Comparison of ENCODE assay signal across 33 cellular contexts in the genomic region with DNA sequence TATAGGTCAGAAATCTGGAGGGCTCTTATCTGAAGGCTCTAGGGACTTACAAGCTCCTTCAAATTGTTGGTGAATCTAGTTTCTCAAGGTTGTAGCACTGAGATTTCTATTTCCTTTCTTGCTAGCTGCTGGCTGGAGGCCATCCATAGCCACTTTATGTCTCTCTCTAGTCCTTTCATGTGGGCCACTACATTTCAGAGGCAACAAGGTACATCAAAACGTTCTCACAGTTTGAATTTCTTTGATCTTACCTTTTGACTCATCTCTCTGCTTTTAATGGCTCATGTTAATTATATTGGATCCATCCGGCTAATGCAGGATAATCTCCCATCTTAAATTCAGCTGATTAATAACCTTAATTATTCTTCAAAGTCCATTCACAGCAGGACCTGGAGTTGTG.
"Had no signal": no experiment of that assay in that cellular context is flagged by ENCODE, and none has a peak within 500 bp of the region (broad histone marks: within the 10 kb centered on the region; RNA-seq: fewer than 3 reads in every experiment).

No MANE protein-coding gene starts in this region.

- H3K9me3 ChIP-seq: ascending aorta, colonic mucosa, esophagus squamous epithelium, gastroesophageal sphincter had no signal

- H3K4me3 Mint-ChIP-seq: activated B cell treated with CpG ODN at 0.5 μM for 24 hours; activated CD4-positive, alpha-beta memory T cell treated with anti-CD3 and anti-CD28 coated beads for 36 hours; activated CD8-positive, alpha-beta memory T cell treated with anti-CD3 and anti-CD28 coated beads, Interleukin-2, amount 10 ng/mL, durations not matched to agents 7 days and 5 days; activated CD8-positive, alpha-beta T cell treated with anti-CD3 and anti-CD28 coated beads, Interleukin-2, amount 10 ng/mL, durations not matched to agents 7 days and 5 days; activated naive CD4-positive, alpha-beta T cell treated with anti-CD3 and anti-CD28 coated beads, Interleukin-2, amount 10 ng/mL, durations not matched to agents 7 days and 5 days; activated naive CD8-positive, alpha-beta T cell treated with anti-CD3 and anti-CD28 coated beads, Interleukin-2, amount 10 ng/mL, durations not matched to agents 7 days and 5 days; brain; T-helper 1 cell treated with Interleukin-12 subunit alpha and Interleukin-12 subunit beta and Interleukin-4 antibody, amounts not matched to agents 30 μg/mL and 1 μg/mL, for 36 hours; T-helper 2 cell treated with Interferon-gamma antibody and Interleukin-4, amounts not matched to agents 5 μg/mL and 100 μg/mL, for 36 hours had no signal

- H3K4me1 Mint-ChIP-seq: activated B cell treated with CpG ODN at 0.5 μM for 24 hours; activated CD8-positive, alpha-beta memory T cell treated with anti-CD3 and anti-CD28 coated beads, Interleukin-2, amount 10 ng/mL, durations not matched to agents 7 days and 5 days; activated naive CD4-positive, alpha-beta T cell treated with anti-CD3 and anti-CD28 coated beads, Interleukin-2, amount 10 ng/mL, durations not matched to agents 7 days and 5 days; activated naive CD8-positive, alpha-beta T cell treated with anti-CD3 and anti-CD28 coated beads, Interleukin-2, amount 10 ng/mL, durations not matched to agents 7 days and 5 days had no signal

- H3K27ac ChIP-seq: ascending aorta, breast epithelium, cardiac muscle cell, colonic mucosa, epithelial cell of prostate, esophagus squamous epithelium, gastroesophageal sphincter, heart right ventricle, WERI-Rb-1 had no signal

- ATAC-seq: activated CD4-positive, CD25-positive, alpha-beta regulatory T cell treated with anti-CD3 and anti-CD28 coated beads, Interleukin-2, amount 50 U/mL, for 24 hours; activated CD8-positive, alpha-beta memory T cell treated with anti-CD3 and anti-CD28 coated beads, Interleukin-2, amount 10 ng/mL, durations not matched to agents 7 days and 5 days; activated CD8-positive, alpha-beta T cell treated with anti-CD3 and anti-CD28 coated beads, Interleukin-2, amount 10 ng/mL, durations not matched to agents 7 days and 5 days; activated naive CD4-positive, alpha-beta T cell treated with anti-CD3 and anti-CD28 coated beads, Interleukin-2, amount 50 U/mL, for 72 hours; gastroesophageal sphincter; heart right ventricle had no signal

- H3K4me3 ChIP-seq: ascending aorta, breast epithelium, cardiac muscle cell, colonic mucosa, esophagus squamous epithelium, gastroesophageal sphincter, heart right ventricle had no signal

- H3K36me3 ChIP-seq: ascending aorta, breast epithelium, cardiac muscle cell, colonic mucosa, esophagus squamous epithelium, gastroesophageal sphincter, heart right ventricle, WERI-Rb-1 had no signal

- H3K36me3 Mint-ChIP-seq: activated CD4-positive, alpha-beta memory T cell treated with anti-CD3 and anti-CD28 coated beads for 36 hours; activated CD8-positive, alpha-beta memory T cell treated with anti-CD3 and anti-CD28 coated beads, Interleukin-2, amount 10 ng/mL, durations not matched to agents 7 days and 5 days; activated naive CD4-positive, alpha-beta T cell treated with anti-CD3 and anti-CD28 coated beads, Interleukin-2, amount 10 ng/mL, durations not matched to agents 7 days and 5 days; activated naive CD8-positive, alpha-beta T cell treated with anti-CD3 and anti-CD28 coated beads, Interleukin-2, amount 10 ng/mL, durations not matched to agents 7 days and 5 days; brain had no signal

- H3K27me3 Mint-ChIP-seq: activated B cell treated with CpG ODN at 0.5 μM for 24 hours; activated CD4-positive, alpha-beta memory T cell treated with anti-CD3 and anti-CD28 coated beads for 36 hours; activated CD8-positive, alpha-beta memory T cell treated with anti-CD3 and anti-CD28 coated beads, Interleukin-2, amount 10 ng/mL, durations not matched to agents 7 days and 5 days; activated naive CD4-positive, alpha-beta T cell treated with anti-CD3 and anti-CD28 coated beads, Interleukin-2, amount 10 ng/mL, durations not matched to agents 7 days and 5 days; activated naive CD8-positive, alpha-beta T cell treated with anti-CD3 and anti-CD28 coated beads, Interleukin-2, amount 10 ng/mL, durations not matched to agents 7 days and 5 days had no signal

- H3K27me3 ChIP-seq: ascending aorta, breast epithelium, cardiac muscle cell, colonic mucosa, esophagus squamous epithelium, gastroesophageal sphincter, heart right ventricle had no signal

- H3K4me1 ChIP-seq: ascending aorta, breast epithelium, colonic mucosa, esophagus squamous epithelium, gastroesophageal sphincter, heart right ventricle had no signal

- H3K27ac Mint-ChIP-seq: activated B cell treated with CpG ODN at 0.5 μM for 24 hours; activated CD4-positive, alpha-beta memory T cell treated with anti-CD3 and anti-CD28 coated beads for 36 hours; activated CD8-positive, alpha-beta memory T cell treated with anti-CD3 and anti-CD28 coated beads, Interleukin-2, amount 10 ng/mL, durations not matched to agents 7 days and 5 days; activated CD8-positive, alpha-beta T cell treated with anti-CD3 and anti-CD28 coated beads, Interleukin-2, amount 10 ng/mL, durations not matched to agents 7 days and 5 days; activated naive CD4-positive, alpha-beta T cell treated with anti-CD3 and anti-CD28 coated beads, Interleukin-2, amount 10 ng/mL, durations not matched to agents 7 days and 5 days; activated naive CD8-positive, alpha-beta T cell treated with anti-CD3 and anti-CD28 coated beads, Interleukin-2, amount 10 ng/mL, durations not matched to agents 7 days and 5 days; brain; T-helper 1 cell treated with Interleukin-12 subunit alpha and Interleukin-12 subunit beta and Interleukin-4 antibody, amounts not matched to agents 30 μg/mL and 1 μg/mL, for 36 hours; T-helper 2 cell treated with Interferon-gamma antibody and Interleukin-4, amounts not matched to agents 5 μg/mL and 100 μg/mL, for 36 hours had no signal

- FAIRE-seq: endometrium, endothelial cell of umbilical vein had no signal

- DNase-seq: activated B cell treated with CpG ODN at 0.5 μM for 24 hours; activated CD4-positive, alpha-beta memory T cell treated with anti-CD3 and anti-CD28 coated beads for 36 hours; activated CD4-positive, alpha-beta T cell treated with anti-CD3 and anti-CD28 coated beads for 48 hours; activated CD8-positive, alpha-beta memory T cell treated with anti-CD3 and anti-CD28 coated beads, Interleukin-2, amount 10 ng/mL, durations not matched to agents 7 days and 5 days; activated CD8-positive, alpha-beta memory T cell treated with anti-CD3 and anti-CD28 coated beads, Interleukin-2, amount 50 U/mL, for 4 hours; activated CD8-positive, alpha-beta T cell treated with anti-CD3 and anti-CD28 coated beads, Interleukin-2, amount 10 ng/mL, durations not matched to agents 7 days and 5 days; activated gamma-delta T cell; activated naive CD4-positive, alpha-beta T cell; activated naive CD4-positive, alpha-beta T cell treated with anti-CD3 and anti-CD28 coated beads, Interleukin-2, amount 10 ng/mL, durations not matched to agents 7 days and 5 days; activated naive CD8-positive, alpha-beta T cell treated with anti-CD3 and anti-CD28 coated beads, Interleukin-2, amount 10 ng/mL, durations not matched to agents 7 days and 5 days; activated T-cell treated with anti-CD3 and anti-CD28 coated beads, Interleukin-2, amount 50 U/mL, for 1 hour; activated T-cell treated with anti-CD3 and anti-CD28 coated beads, Interleukin-2, amount 50 U/mL, for 48 hours; central memory CD4-positive, alpha-beta T cell; cerebellar nuclear complex; colonic mucosa; effector CD8-positive, alpha-beta T cell; esophagus squamous epithelium; foreskin melanocyte; heart right ventricle; T1000; WERI-Rb-1 had no signal
